10 cellular contexts compared by ENCODE assay signal in genomic region chr6:147509900-147510299, GRCh38. TPM values are rescaled to one million over a fixed set of nuclear protein-coding genes. Genes with fewer than 3 reads are reported as not detected.
DNase-seq lines count a peak whose midpoint lies in the region; ATAC-seq, FAIRE-seq and TF ChIP-seq lines count a peak whose summit lies in the region.
"Had no signal": no experiment of that assay in that cellular context is flagged by ENCODE, and none has a peak within 500 bp of the region (broad histone marks: within the 10 kb centered on the region; RNA-seq: fewer than 3 reads in every experiment).

No MANE protein-coding gene starts in this region.

- 3% methylated on average over 6 of the region's 6 CpGs for WGBS in HepG2 (ENCODE audit: low lambda C conversion rate)

- H3K4me1 ChIP-seq in Peyer's patch (peaks cover 0 to 24% (median 0%) of the 10 kb centered on the region in 4 donors), HepG2 (ENCODE audit: insufficient read depth, low read length) (peaks cover 37% of the 10 kb centered on the region)

- H3K36me3 ChIP-seq in Peyer's patch, result no peaks in the 10 kb centered on the region
- no peaks in the 10 kb centered on the region for H3K36me3 ChIP-seq in HepG2 (replicated peaks in 1 of 2; ENCODE audit: control insufficient read depth in 1 of 2, insufficient read depth in 2 of 2, low read length in 2 of 2)
- H3K36me3 ChIP-seq: gastroesophageal sphincter had no signal

- H4K20me1 ChIP-seq in HepG2 (ENCODE audit: insufficient read depth, low read length), result no peaks in the 10 kb centered on the region; the same call in 1 of the 2 replicates

- H3K4me2 ChIP-seq in HepG2 (ENCODE audit: low read depth, low read length), result no peak overlapping the region

- peak; percentile 61 for ATAC-seq in GM21423 (IDR thresholded peaks at IDR 0.05; ENCODE audit: unreplicated experiment)
- ATAC-seq in HepG2, result no peak
- no peak for ATAC-seq in GM18519 (IDR thresholded peaks at IDR 0.05; ENCODE audit: low FRiP score, unreplicated experiment)
- ATAC-seq: activated CD4-positive, alpha-beta T cell treated with anti-CD3 and anti-CD28 coated beads for 36 hours; gastroesophageal sphincter had no signal

- CTCF ChIA-PET in AG04450 (lab: Charles Lee) (no interaction called here), HepG2 (lab: Yijun Ruan, JAX; ENCODE audit: low intra/inter-chr PET ratio, low total read pairs) (no interaction called here)

- TF ChIP-seq POLR2A in Peyer's patch (IDR thresholded peaks at IDR 0.05) (peak in 1 of 2 donors; percentile 57), HepG2 (IDR thresholded peaks at IDR 0.05; ENCODE audit: insufficient read depth in 1 of 2, low read depth in 2 of 2, low read length in 2 of 2) (no peak)

- TF ChIP-seq RAD21 in HepG2 (CRISPR knock-in tag; IDR thresholded peaks at IDR 0.05), result no peak

- H3K9ac ChIP-seq in HepG2 (ENCODE audit: insufficient read depth, low read depth, low read length), result no peak overlapping the region

- DNase-seq in AG04450 (ENCODE audit: low read depth, low spot score) (no peak), Peyer's patch (peak in 1 of 3 donors; percentile 66), HepG2 (ENCODE audit: low spot score) (peak; percentile 7), cortex of kidney (lab: John Stamatoyannopoulos, UW) (no peak), MV-4-11 (lab: John Stamatoyannopoulos, UW) (no peak), NCI-H82 (lab: John Stamatoyannopoulos, UW) (no peak)
- DNase-seq: activated CD4-positive, alpha-beta T cell treated with anti-CD3 and anti-CD28 coated beads for 36 hours had no signal

- H2AFZ ChIP-seq in HepG2 (ENCODE audit: low read length), result no peak overlapping the region

- H3K79me2 ChIP-seq in HepG2 (ENCODE audit: insufficient read depth, low read length), result no peaks in the 10 kb centered on the region

- FAIRE-seq in HepG2 (lab: Jason Lieb, UNC), result no peak

- intact Hi-C loops in HepG2 (cut with micrococcal nuclease; ENCODE audit: unreplicated experiment), result loop anchor here (5.0 kb wide), 1 partner anchor 952 kb away; no protein-coding TSS in a partner anchor

- TF ChIP-seq EP300 in HepG2 (IDR thresholded peaks at IDR 0.05; ENCODE audit: low read depth in 2 of 2, low read length in 2 of 2) (no peak), HepG2 (CRISPR knock-in tag; IDR thresholded peaks at IDR 0.05; ENCODE audit: borderline replicate concordance) (no peak)

- in situ Hi-C loops in HepG2 (cut with HindIII; ENCODE audit: extremely low pct_ligation_motif_present, low pct_unique_long_range_greater_than_20kb), result loop anchor here (5.0 to 10.0 kb wide), 3 partner anchors 465 to 952 kb away; no protein-coding TSS in a partner anchor

- TF ChIP-seq CTCF in AG04450 (IDR thresholded peaks at IDR 0.05; ENCODE audit: low read depth, low read length) (no peak), Peyer's patch (IDR thresholded peaks at IDR 0.05) (no peak), HepG2 (CRISPR knock-in tag; IDR thresholded peaks at IDR 0.05) (no peak)

- POLR2A ChIA-PET in AG04450 (lab: Yijun Ruan, JAX) (no interaction called here), HepG2 (lab: Yijun Ruan, JAX) (no interaction called here)

- H3K27ac ChIP-seq in AG04450 (ENCODE audit: low read depth, low read length) (no peak overlapping the region), Peyer's patch (peak overlapping the region in 2 of 4 donors; percentile 28 to 77), HepG2 (ENCODE audit: extremely low read length, insufficient read depth, low read length) (no peak overlapping the region)
- H3K27ac ChIP-seq: gastroesophageal sphincter had no signal

- no TSS peak for BruUV-seq in HepG2 (replicated peaks; lab: Mats Ljungman, UMichigan)

- H3K9me3 ChIP-seq in AG04450 (ENCODE audit: control insufficient read depth, insufficient read depth, low read length), result no peaks in the 10 kb centered on the region
- no peaks in the 10 kb centered on the region for H3K9me3 ChIP-seq in Peyer's patch
- H3K9me3 ChIP-seq in HepG2 (ENCODE audit: low read length), result no peaks in the 10 kb centered on the region
- H3K9me3 ChIP-seq: gastroesophageal sphincter had no signal

- H3K4me3 ChIP-seq in AG04450 (ENCODE audit: low read depth, low read length) (peak overlapping the region; percentile 72), Peyer's patch (peak overlapping the region in 3 of 4 donors; percentile 1 to 85 (median 77)), HepG2 (replicated peaks in 1 of 3; ENCODE audit: insufficient read depth in 1 of 3, low read depth in 2 of 3, low read length in 3 of 3) (no peak overlapping the region)

- H3K27me3 ChIP-seq in AG04450 (ENCODE audit: control insufficient read depth, insufficient read depth, low read length) (peaks cover 34% of the 10 kb centered on the region), Peyer's patch (no peaks in the 10 kb centered on the region), HepG2 (ENCODE audit: control insufficient read depth in 1 of 2, insufficient read depth in 2 of 2, low read length in 2 of 2) (peaks cover 10 to 46% of the 10 kb centered on the region in 2 experiments)

TF ChIP-seq in HepG2, 621 proteins besides CTCF, POLR2A, EP300 and RAD21 (continues in another document):
- no peak for TF ChIP-seq DMTF1 (CRISPR knock-in tag; IDR thresholded peaks at IDR 0.05)
- no peak for TF ChIP-seq ZNF510 (CRISPR knock-in tag; IDR thresholded peaks at IDR 0.05; ENCODE audit: low read depth)

RNA-seq across cellular contexts. Expression of gene SAMD5, which starts 1.4 kb away (rescaled TPM):
- polyA plus RNA-seq in AG04450 (2011; rRNA removed) (1.9 and 3.1 TPM in 2 replicates), HepG2 (2011; rRNA removed) (0.04 and 0.07 TPM in 2 replicates)
- 1.4 and 3.3 TPM in 2 replicates for polyA minus RNA-seq in AG04450 (2011; rRNA and poly(A)+ RNA removed)
- total RNA-seq in Peyer's patch (10 to 100 TPM in 1 of 4 donors, 1 to 10 TPM in 3; 7.4 to 13.3 (median 9.3) TPM), HepG2 (2016; rRNA removed; fragmentation: Illumina TruSeq; extraction: Trizol) (0.02 and 0.04 TPM in 2 replicates)
- not detected in 2 replicates for total RNA-seq in HepG2 (2016; cell fraction: cytosol; rRNA removed; fragmentation: Illumina TruSeq; extraction: Trizol; ENCODE audit: low read depth)
- 0.04 TPM in 1 of 2 replicates, not detected in the other for total RNA-seq in HepG2 (2016; cell fraction: insoluble cytoplasmic fraction; rRNA removed; fragmentation: Illumina TruSeq; extraction: Trizol)
- total RNA-seq in HepG2 (2016; cell fraction: membrane; rRNA removed; fragmentation: Illumina TruSeq; extraction: Trizol), result not detected in 2 replicates
- total RNA-seq in HepG2 (2016; cell fraction: nucleus; rRNA removed; fragmentation: Illumina TruSeq; extraction: Trizol), result not detected in 2 replicates
- polyA plus RNA-seq in HepG2 (2011; cell fraction: cytosol; rRNA removed), result 0.01 and 0.03 TPM in 2 replicates
- polyA plus RNA-seq in HepG2 (2011; cell fraction: nucleus; rRNA removed), result 0.02 and 0.03 TPM in 2 replicates
- 0.03 TPM in 1 of 2 replicates, not detected in the other for polyA plus RNA-seq in HepG2 (2012)
- polyA plus RNA-seq in HepG2 (2016; cell fraction: cytosol; fragmentation: Illumina TruSeq; extraction: Trizol; ENCODE audit: low read depth), result not detected in 2 replicates
- not detected in 2 replicates for polyA plus RNA-seq in HepG2 (2016; cell fraction: insoluble cytoplasmic fraction; fragmentation: Illumina TruSeq; extraction: Trizol; ENCODE audit: low read depth)
- not detected in 2 replicates for polyA plus RNA-seq in HepG2 (2016; cell fraction: membrane; fragmentation: Illumina TruSeq; extraction: Trizol; ENCODE audit: low read depth)
- polyA plus RNA-seq in HepG2 (2016; cell fraction: nucleus; fragmentation: Illumina TruSeq; extraction: Trizol; ENCODE audit: insufficient read depth, low read depth), result not detected in 2 replicates
- polyA minus RNA-seq in HepG2 (2011; rRNA and poly(A)+ RNA removed; ENCODE audit: low replicate concordance), result 0.02 TPM in 1 of 2 replicates, not detected in the other
- polyA minus RNA-seq in HepG2 (2011; cell fraction: cytosol; rRNA and poly(A)+ RNA removed), result not detected in 2 replicates
- 0.12 and 0.13 TPM in 2 replicates for polyA minus RNA-seq in HepG2 (2011; cell fraction: nucleus; rRNA and poly(A)+ RNA removed)

Comparison
In these comparisons a context has a peak if more than half of its experiments do, and no peak if none do; other contexts are left out.
1. H3K4me3 ChIP-seq: peak in AG04450 (single experiment) and Peyer's patch (3 of 4); none in HepG2 (0 of 3).
2. RNA of gene SAMD5, which starts 1.4 kb away (total RNA-seq): 7.4 to 13.3 TPM in Peyer's patch; 0.02 to 0.04 TPM in HepG2; every median in the first group is over 4 times any median in the second.